In genomic region chr9:35689601-35690446, GRCh38 we compare ENCODE assay signal across 1 cellular context.
TF ChIP-seq lines count a peak whose summit lies in the region.

Gene TPM2 (minus strand): TSS chr9:35689925. CDS start chr9:35689817, 108 bp downstream.

TF ChIP-seq in IMR-90, 13 proteins besides CTCF, POLR2A, EP300 and RAD21:
- TF ChIP-seq, protein P1, sequence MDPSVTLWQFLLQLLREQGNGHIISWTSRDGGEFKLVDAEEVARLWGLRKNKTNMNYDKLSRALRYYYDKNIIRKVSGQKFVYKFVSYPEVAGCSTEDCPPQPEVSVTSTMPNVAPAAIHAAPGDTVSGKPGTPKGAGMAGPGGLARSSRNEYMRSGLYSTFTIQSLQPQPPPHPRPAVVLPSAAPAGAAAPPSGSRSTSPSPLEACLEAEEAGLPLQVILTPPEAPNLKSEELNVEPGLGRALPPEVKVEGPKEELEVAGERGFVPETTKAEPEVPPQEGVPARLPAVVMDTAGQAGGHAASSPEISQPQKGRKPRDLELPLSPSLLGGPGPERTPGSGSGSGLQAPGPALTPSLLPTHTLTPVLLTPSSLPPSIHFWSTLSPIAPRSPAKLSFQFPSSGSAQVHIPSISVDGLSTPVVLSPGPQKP (IDR thresholded peaks at IDR 0.05; ENCODE audit: borderline replicate concordance, low read depth, low read length), result no peak
- peak; percentile 69; the same call in 1 of the 2 replicates for TF ChIP-seq MAZ (IDR thresholded peaks at IDR 0.05; ENCODE audit: borderline replicate concordance, low read depth, low read length)
- TF ChIP-seq MXI1 (IDR thresholded peaks at IDR 0.05; ENCODE audit: borderline replicate concordance, low read depth, low read length), result peak; percentile 92
- TF ChIP-seq USF2 (IDR thresholded peaks at IDR 0.05; ENCODE audit: low read depth, low read length), result no peak
- TF ChIP-seq CEBPB (IDR thresholded peaks at IDR 0.05; ENCODE audit: low read depth, low read length), result no peak
